24 cellular contexts compared by ENCODE assay signal in the genomic region with DNA sequence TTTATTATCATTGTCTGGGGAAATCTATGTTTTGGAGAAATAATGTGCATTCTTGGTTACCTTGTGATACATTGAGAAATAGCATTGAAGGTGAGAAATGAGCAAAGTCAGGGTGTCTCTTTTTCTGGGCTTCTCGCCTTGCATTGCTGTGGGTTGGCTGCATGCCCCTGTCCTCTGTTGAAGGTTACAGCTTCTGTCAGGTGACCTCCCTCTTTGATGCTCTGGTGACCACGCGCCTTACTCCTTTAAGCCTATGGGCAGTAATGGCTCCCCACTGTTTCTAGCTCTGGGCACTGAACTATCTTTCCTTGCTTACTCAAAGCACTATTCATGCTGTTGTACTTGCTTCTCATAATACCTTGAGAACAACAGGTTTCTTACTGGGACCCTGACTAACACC. TPM values are rescaled to one million over a fixed set of nuclear protein-coding genes. Genes with fewer than 3 reads are reported as not detected.
DNase-seq lines count a peak whose midpoint lies in the region; ATAC-seq and TF ChIP-seq lines count a peak whose summit lies in the region.
"Had no signal": no experiment of that assay in that cellular context is flagged by ENCODE, and none has a peak within 500 bp of the region (broad histone marks: within the 10 kb centered on the region; RNA-seq: fewer than 3 reads in every experiment).

No MANE protein-coding gene starts in this region.

- no peaks in the 10 kb centered on the region for H3K27me3 ChIP-seq in endodermal cell (ENCODE audit: control insufficient read depth, insufficient read depth, low read length, poor library complexity, severe bottlenecking)
- H3K27me3 ChIP-seq in neural progenitor cell = no peaks in the 10 kb centered on the region

- H3F3A ChIP-seq in neural progenitor cell (ENCODE audit: low read depth) = no peaks in the 10 kb centered on the region

- H3K36me3 ChIP-seq in endodermal cell (ENCODE audit: control insufficient read depth, insufficient read depth, low read length) (no peaks in the 10 kb centered on the region), neural progenitor cell (no peaks in the 10 kb centered on the region)

- H3K27ac Mint-ChIP-seq in endodermal cell = no peak overlapping the region
- no peak overlapping the region for H3K27ac Mint-ChIP-seq in neural progenitor cell
- H3K27ac Mint-ChIP-seq: CD8-positive, alpha-beta T cell had no signal

- H3K4me3 Mint-ChIP-seq in endodermal cell (no peak overlapping the region), neural progenitor cell (no peak overlapping the region)
- H3K4me3 Mint-ChIP-seq: CD8-positive, alpha-beta T cell had no signal

- H3K9me3 Mint-ChIP-seq in endodermal cell (no peaks in the 10 kb centered on the region), neural progenitor cell (no peaks in the 10 kb centered on the region)
- H3K9me3 Mint-ChIP-seq: CD8-positive, alpha-beta T cell had no signal

- H3K9ac ChIP-seq in endodermal cell (ENCODE audit: extremely low read depth, low read length, poor library complexity, severe bottlenecking) (no peak overlapping the region), neural progenitor cell (no peak overlapping the region)
- H3K9ac ChIP-seq: KMS-11 had no signal

- DNase-seq in NCI-H1092 treated with DMSO at 0.1 percent for 48 hours (lab: John Stamatoyannopoulos, UW) (peak; percentile 12), NCI-H1092 (lab: John Stamatoyannopoulos, UW) (no peak), RPMI8226 (peak; percentile 55), endodermal cell (peak; percentile 62), neural progenitor cell (ENCODE audit: low spot score) (peak; percentile 49), iPS-NIHi11 (ENCODE audit: low spot score) (no peak)
- DNase-seq: 8988T; C1 segment of cervical spinal cord; Calu3; CD8-positive, alpha-beta T cell; DMS53; GF-D8; HCEC 1CT; NCI-H1694; NCI-H2081 treated with DMSO at 0.1 percent for 48 hours; NCI-H2227 treated with DMSO at 0.1 percent for 48 hours; NCI-H510A treated with DMSO at 0.1 percent for 48 hours; NCI-H774; NK-92 treated with Interleukin-12 subunit alpha and Interleukin-12 subunit beta, amount 100 ng/mL, for 24 hours; SIG-M5 had no signal

- H3K4me1 ChIP-seq in endodermal cell (ENCODE audit: control insufficient read depth, insufficient read depth, low read length) (no peaks in the 10 kb centered on the region), neural progenitor cell (peaks cover 20% of the 10 kb centered on the region)

- H3K9me3 ChIP-seq in endodermal cell (ENCODE audit: control insufficient read depth, low read length) (no peaks in the 10 kb centered on the region), neural progenitor cell (ENCODE audit: low read depth) (no peaks in the 10 kb centered on the region)

- no peaks in the 10 kb centered on the region for H4K20me1 ChIP-seq in neural progenitor cell (ENCODE audit: low read depth)

- no peak for TF ChIP-seq CTCF in endodermal cell (conservative IDR thresholded peaks at IDR 0.05)
- no peak for TF ChIP-seq CTCF in neural progenitor cell (IDR thresholded peaks at IDR 0.05)

- H3K4me2 ChIP-seq in neural progenitor cell = no peak overlapping the region
- H3K4me2 ChIP-seq: KMS-11 had no signal

- H3K36me3 Mint-ChIP-seq in endodermal cell (ENCODE audit: low read depth) = no peaks in the 10 kb centered on the region
- no peaks in the 10 kb centered on the region for H3K36me3 Mint-ChIP-seq in neural progenitor cell
- H3K36me3 Mint-ChIP-seq: CD8-positive, alpha-beta T cell had no signal

- H3K27me3 Mint-ChIP-seq in endodermal cell (ENCODE audit: insufficient read depth) (no peaks in the 10 kb centered on the region), neural progenitor cell (ENCODE audit: insufficient read depth, low read depth) (no peaks in the 10 kb centered on the region)

- WGBS in endodermal cell (ENCODE audit: insufficient coverage in 1 of 2, insufficient read length in 1 of 2), 2 experiments = 77 to 83% methylated on average over 3 of the region's 3 CpGs

- no peak overlapping the region for H2AFZ ChIP-seq in neural progenitor cell (replicated peaks)

- H3K4me3 ChIP-seq in endodermal cell (ENCODE audit: low read length) = no peak overlapping the region
- H3K4me3 ChIP-seq in neural progenitor cell = no peak overlapping the region

- H3K27ac ChIP-seq in endodermal cell (ENCODE audit: low read depth, low read length) (no peak overlapping the region), neural progenitor cell (no peak overlapping the region)
- H3K27ac ChIP-seq: KMS-11 had no signal

- H3K79me2 ChIP-seq in neural progenitor cell (ENCODE audit: low read depth) = no peaks in the 10 kb centered on the region

- H3K4me1 Mint-ChIP-seq in endodermal cell (no peaks in the 10 kb centered on the region), neural progenitor cell (peaks cover 17% of the 10 kb centered on the region)

- no peak for ATAC-seq in GM18868 (IDR thresholded peaks at IDR 0.05; ENCODE audit: unreplicated experiment)
- ATAC-seq in GM21737 (IDR thresholded peaks at IDR 0.05; ENCODE audit: unreplicated experiment) = no peak
- ATAC-seq: CD8-positive, alpha-beta T cell; SK-N-SH treated with all-trans-retinoic acid at 6 μM for 48 hours had no signal

RNA-seq across cellular contexts. Expression of gene ADGRB3, which starts 14.6 kb away (rescaled TPM):
- 1 to 10 TPM in 1 of 2 donors, under 1 TPM in 1; 0.33 to 1.3 TPM for total RNA-seq in endodermal cell
- 5.0 TPM for polyA plus RNA-seq in endodermal cell (2013, experiment 1 of 2)
- 3.6 TPM for polyA plus RNA-seq in endodermal cell (2013, experiment 2 of 2)
- 1.2 and 1.5 TPM in 2 replicates for total RNA-seq in neural progenitor cell (ENCODE audit: low replicate concordance)
- total RNA-seq: CD8-positive, alpha-beta T cell had no signal

Comparison
In these comparisons a context has a peak if more than half of its experiments do, and no peak if none do; other contexts are left out.
1. DNase-seq: peak in NCI-H1092 treated with DMSO at 0.1 percent for 48 hours (single experiment), RPMI8226 (single experiment), endodermal cell (single experiment) and neural progenitor cell (single experiment); none in NCI-H1092 (single experiment) and iPS-NIHi11 (single experiment).